1 cellular context compared by ENCODE assay signal in genomic region chr3:99928758-99929408, GRCh38.
TF ChIP-seq lines count a peak whose summit lies in the region.

No MANE protein-coding gene starts in this region.

TF ChIP-seq in H1, 55 proteins besides CTCF, POLR2A, EP300 and RAD21 (continued from another document):
- TF ChIP-seq CHD7 (IDR thresholded peaks at IDR 0.05; ENCODE audit: insufficient replicate concordance, low read length), result no peak
- TF ChIP-seq BRCA1 (IDR thresholded peaks at IDR 0.05; ENCODE audit: low read depth, low read length), result no peak
- no peak for TF ChIP-seq HDAC2 (IDR thresholded peaks at IDR 0.05; ENCODE audit: borderline replicate concordance in 1 of 2, low read depth in 2 of 2, low read length in 2 of 2)
- TF ChIP-seq ZNF274 (IDR thresholded peaks at IDR 0.05; ENCODE audit: borderline replicate concordance, extremely low read depth, low read length), result no peak
- no peak for TF ChIP-seq BCL11A (IDR thresholded peaks at IDR 0.05; ENCODE audit: low read depth in 2 of 2, low read length in 2 of 2)
- no peak for TF ChIP-seq KDM5A (IDR thresholded peaks at IDR 0.05; ENCODE audit: low read length)
